In the genomic region with DNA sequence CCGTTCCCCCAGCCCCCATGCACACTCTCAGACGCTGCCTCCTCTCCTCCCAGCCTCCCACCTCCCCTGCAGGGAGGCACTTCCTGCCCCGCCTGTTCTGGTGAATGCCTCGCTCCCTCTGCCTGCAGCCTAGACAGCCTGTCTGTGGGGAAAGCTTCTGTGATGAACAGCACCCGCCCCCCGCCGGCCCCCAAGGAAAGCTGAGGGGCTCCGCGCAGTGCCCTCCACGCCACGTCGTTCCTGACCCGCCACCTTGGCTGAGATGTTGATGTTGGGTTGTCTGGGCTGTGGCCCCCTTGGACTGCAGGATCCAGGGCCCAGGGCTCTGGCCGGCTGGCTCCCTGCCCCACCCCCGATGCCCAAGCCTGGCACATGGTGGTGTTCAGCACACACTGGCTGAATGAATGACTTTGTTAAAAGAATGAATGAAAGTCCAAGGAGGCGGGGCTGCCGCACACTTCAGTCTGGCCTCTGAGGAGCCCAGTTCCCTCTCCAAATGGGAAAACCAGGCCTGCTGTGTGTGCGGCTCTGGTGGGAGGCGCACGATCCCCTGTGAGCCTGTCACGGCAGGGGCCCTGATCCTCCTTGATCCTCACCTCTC, we compare ENCODE assay signal across 14 cellular contexts. TPM values are rescaled to one million over a fixed set of nuclear protein-coding genes. Genes with fewer than 3 reads are reported as not detected.
DNase-seq lines count a peak whose midpoint lies in the region; ATAC-seq, FAIRE-seq and TF ChIP-seq lines count a peak whose summit lies in the region.
"Had no signal": no experiment of that assay in that cellular context is flagged by ENCODE, and none has a peak within 500 bp of the region (broad histone marks: within the 10 kb centered on the region; RNA-seq: fewer than 3 reads in every experiment).

No MANE protein-coding gene starts in this region.

- POLR2A ChIA-PET in HEK293T (lab: Yijun Ruan, JAX), result interaction anchor here (0.6 kb wide), 1 partner anchor 644 kb away, joined by 4 read pairs; no protein-coding TSS in a partner anchor

- H3K27ac Mint-ChIP-seq in brain, result peak overlapping the region; percentile 60 to 93 (median 82)
- H3K27ac Mint-ChIP-seq in mesothelial cell of epicardium, result peak overlapping the region; percentile 88
- H3K27ac Mint-ChIP-seq in natural killer cell treated with Interleukin-12 subunit alpha and Interleukin-12 subunit beta and Interleukin-15 and Interleukin-18, amount 100 ng/mL, for 72 hours, result no peak overlapping the region

- intact Hi-C loops in heart right ventricle (cut with DNase I) (no loop called here), cardiac septum (cut with DNase I) (no loop called here)

- H3K4me3 Mint-ChIP-seq in brain (peak overlapping the region in 3 of 5 experiments; percentile 44 to 48 (median 47)), mesothelial cell of epicardium (peak overlapping the region; percentile 40)
- no peak overlapping the region for H3K4me3 Mint-ChIP-seq in natural killer cell treated with Interleukin-12 subunit alpha and Interleukin-12 subunit beta and Interleukin-15 and Interleukin-18, amount 100 ng/mL, for 72 hours

- TF ChIP-seq CTCF in heart right ventricle (IDR thresholded peaks at IDR 0.05) (no peak), brain (conservative IDR thresholded peaks at IDR 0.05) (no peak), mesothelial cell of epicardium (IDR thresholded peaks at IDR 0.05; ENCODE audit: unreplicated experiment) (no peak)

- no peak for FAIRE-seq in urothelium cell line (lab: Jason Lieb, UNC)
- FAIRE-seq: colon, G401.6 had no signal

- H3K36me3 Mint-ChIP-seq in brain (no peaks in the 10 kb centered on the region), mesothelial cell of epicardium (no peaks in the 10 kb centered on the region)
- no peaks in the 10 kb centered on the region for H3K36me3 Mint-ChIP-seq in natural killer cell treated with Interleukin-12 subunit alpha and Interleukin-12 subunit beta and Interleukin-15 and Interleukin-18, amount 100 ng/mL, for 72 hours

- H3K4me1 ChIP-seq in heart right ventricle, result peaks cover 14 to 52% (median 30%) of the 10 kb centered on the region in 9 donors

- DNase-seq in heart right ventricle (no peak), cardiac septum (ENCODE audit: low spot score) (no peak), mesothelial cell of epicardium (ENCODE audit: low spot score in 2 of 2, unreplicated experiment in 2 of 2) (no peak), urothelium cell line (ENCODE audit: low spot score) (peak; percentile 29), HEK293T (ENCODE audit: extremely low spot score) (no peak), SHP77 treated with DMSO at 0.1 percent for 48 hours (lab: John Stamatoyannopoulos, UW) (no peak)
- no peak for DNase-seq in natural killer cell treated with Interleukin-12 subunit alpha and Interleukin-12 subunit beta and Interleukin-15 and Interleukin-18, amount 100 ng/mL, for 72 hours (ENCODE audit: low spot score)
- DNase-seq: activated CD4-positive, CD25-positive, alpha-beta regulatory T cell treated with anti-CD3 and anti-CD28 coated beads, Interleukin-2, amount 50 U/mL, for 72 hours; activated effector memory CD4-positive, alpha-beta T cell treated with Interleukin-2 at 50 U/mL for 16 hours; mammary epithelial cell had no signal

- H3K4me1 Mint-ChIP-seq in brain, result peaks cover 60% of the 10 kb centered on the region
- H3K4me1 Mint-ChIP-seq in mesothelial cell of epicardium, result peaks cover 54% of the 10 kb centered on the region
- H3K4me1 Mint-ChIP-seq in natural killer cell treated with Interleukin-12 subunit alpha and Interleukin-12 subunit beta and Interleukin-15 and Interleukin-18, amount 100 ng/mL, for 72 hours (ENCODE audit: low read depth in 2 of 2), result no peaks in the 10 kb centered on the region

- H3K4me3 ChIP-seq in heart right ventricle, result peak overlapping the region in 3 of 10 donors; percentile 7 to 19 (median 10)

- WGBS in heart right ventricle, 2 donors, result 43 to 56% methylated on average over 21 of the region's 21 CpGs

- peaks cover 0 to 7% (median 0%) of the 10 kb centered on the region in 5 experiments for H3K9me3 Mint-ChIP-seq in brain
- H3K9me3 Mint-ChIP-seq in mesothelial cell of epicardium, result no peaks in the 10 kb centered on the region
- no peaks in the 10 kb centered on the region for H3K9me3 Mint-ChIP-seq in natural killer cell treated with Interleukin-12 subunit alpha and Interleukin-12 subunit beta and Interleukin-15 and Interleukin-18, amount 100 ng/mL, for 72 hours

- peaks cover 0 to 36% (median 0%) of the 10 kb centered on the region in 7 donors for H3K27me3 ChIP-seq in heart right ventricle

- peak overlapping the region in 7 of 10 donors; percentile 25 to 62 (median 58) for H3K27ac ChIP-seq in heart right ventricle
- H3K27ac ChIP-seq: KMS-11 had no signal

- no peaks in the 10 kb centered on the region for H3K9me3 ChIP-seq in heart right ventricle

- no peaks in the 10 kb centered on the region for H3K36me3 ChIP-seq in heart right ventricle

- H3K27me3 Mint-ChIP-seq in brain (peaks cover 6% of the 10 kb centered on the region), mesothelial cell of epicardium (ENCODE audit: low read depth) (no peaks in the 10 kb centered on the region)
- peaks cover 3 to 6% of the 10 kb centered on the region in 2 donors for H3K27me3 Mint-ChIP-seq in natural killer cell treated with Interleukin-12 subunit alpha and Interleukin-12 subunit beta and Interleukin-15 and Interleukin-18, amount 100 ng/mL, for 72 hours

- ATAC-seq in heart right ventricle, result peak in 6 of 8 donors; percentile 2 to 46 (median 17)
- ATAC-seq in natural killer cell treated with Interleukin-12 subunit alpha and Interleukin-12 subunit beta and Interleukin-15 and Interleukin-18, amount 100 ng/mL, for 72 hours, result no peak

- CTCF ChIA-PET in HEK293T (lab: Yijun Ruan, JAX), result no interaction called here

TF ChIP-seq in HEK293T, 16 proteins besides CTCF, POLR2A, EP300 and RAD21:
- TF ChIP-seq ZNF384 (IDR thresholded peaks at IDR 0.05) (no peak), BHLHE40 (IDR thresholded peaks at IDR 0.05; ENCODE audit: borderline replicate concordance) (no peak), TARDBP (IDR thresholded peaks at IDR 0.05) (no peak), SUZ12 (IDR thresholded peaks at IDR 0.05) (no peak), FOXK2 (IDR thresholded peaks at IDR 0.05) (no peak), ARNT (IDR thresholded peaks at IDR 0.05) (no peak)
- TF ChIP-seq, protein P1, sequence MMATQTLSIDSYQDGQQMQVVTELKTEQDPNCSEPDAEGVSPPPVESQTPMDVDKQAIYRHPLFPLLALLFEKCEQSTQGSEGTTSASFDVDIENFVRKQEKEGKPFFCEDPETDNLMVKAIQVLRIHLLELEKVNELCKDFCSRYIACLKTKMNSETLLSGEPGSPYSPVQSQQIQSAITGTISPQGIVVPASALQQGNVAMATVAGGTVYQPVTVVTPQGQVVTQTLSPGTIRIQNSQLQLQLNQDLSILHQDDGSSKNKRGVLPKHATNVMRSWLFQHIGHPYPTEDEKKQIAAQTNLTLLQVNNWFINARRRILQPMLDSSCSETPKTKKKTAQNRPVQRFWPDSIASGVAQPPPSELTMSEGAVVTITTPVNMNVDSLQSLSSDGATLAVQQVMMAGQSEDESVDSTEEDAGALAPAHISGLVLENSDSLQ (IDR thresholded peaks at IDR 0.05), result no peak

RNA-seq across cellular contexts. Expression of a gene that starts 2.1 kb away (rescaled TPM):
- not detected for total RNA-seq in heart right ventricle
- not detected for polyA plus RNA-seq in heart right ventricle
- total RNA-seq in cardiac septum, result not detected
- 0.80 TPM for polyA plus RNA-seq in brain (ENCODE audit: insufficient read depth, low read depth, low replicate concordance)
- total RNA-seq in mesothelial cell of epicardium, result not detected in 3 replicates
- total RNA-seq in natural killer cell treated with Interleukin-12 subunit alpha and Interleukin-12 subunit beta and Interleukin-15 and Interleukin-18, amount 100 ng/mL, for 72 hours, result not detected
- total RNA-seq: mammary epithelial cell had no signal
- polyA plus RNA-seq: mammary epithelial cell had no signal

RNA-seq across cellular contexts. Expression of a gene that starts 7.7 kb away (rescaled TPM):
- total RNA-seq in heart right ventricle (1 to 10 TPM; 2.0 to 9.1 (median 4.3) TPM), cardiac septum (9.6 TPM), mesothelial cell of epicardium (6.2 to 7.0 TPM (median 6.5 TPM) in 3 replicates)
- polyA plus RNA-seq in heart right ventricle (1 to 10 TPM; 4.9 to 7.5 TPM), brain (ENCODE audit: insufficient read depth, low read depth, low replicate concordance) (24.2 TPM)
- not detected for total RNA-seq in natural killer cell treated with Interleukin-12 subunit alpha and Interleukin-12 subunit beta and Interleukin-15 and Interleukin-18, amount 100 ng/mL, for 72 hours
- polyA plus RNA-seq: mammary epithelial cell had no signal

RNA-seq across cellular contexts. Expression of a gene that starts 47.9 kb away (rescaled TPM):
- total RNA-seq in heart right ventricle (1 to 10 TPM; 1.3 to 7.0 (median 2.2) TPM), cardiac septum (3.6 TPM), mesothelial cell of epicardium (8.2 to 9.0 TPM (median 8.2 TPM) in 3 replicates)
- polyA plus RNA-seq in heart right ventricle (1 to 10 TPM; 4.9 to 5.6 TPM), brain (ENCODE audit: insufficient read depth, low read depth, low replicate concordance) (14.5 TPM)
- total RNA-seq in natural killer cell treated with Interleukin-12 subunit alpha and Interleukin-12 subunit beta and Interleukin-15 and Interleukin-18, amount 100 ng/mL, for 72 hours, result 10 to 100 TPM; 15.0 to 42.3 TPM

Comparison
In these comparisons a context has a peak if more than half of its experiments do, and no peak if none do; other contexts are left out.
1. ATAC-seq: peak in heart right ventricle (6 of 8); none in natural killer cell treated with Interleukin-12 subunit alpha and Interleukin-12 subunit beta and Interleukin-15 and Interleukin-18, amount 100 ng/mL, for 72 hours (0 of 2).
2. H3K27ac Mint-ChIP-seq: peak in brain (5 of 5) and mesothelial cell of epicardium (single experiment); none in natural killer cell treated with Interleukin-12 subunit alpha and Interleukin-12 subunit beta and Interleukin-15 and Interleukin-18, amount 100 ng/mL, for 72 hours (0 of 2).